In genomic region chr11:92383430-92383829, GRCh38 we compare ENCODE assay signal across 14 cellular contexts.
A peak's percentile ranks its signal among the peaks of the same experiment; 100 is the strongest.
DNase-seq lines count a peak whose midpoint lies in the region; ATAC-seq and TF ChIP-seq lines count a peak whose summit lies in the region.
"Had no signal": no experiment of that assay in that cellular context is flagged by ENCODE, and none has a peak within 500 bp of the region (broad histone marks: within the 10 kb centered on the region; RNA-seq: fewer than 3 reads in every experiment).

No MANE protein-coding gene starts in this region.

- H3K79me2 ChIP-seq in mesendoderm (ENCODE audit: control insufficient read depth, insufficient read depth, low read length), result peaks cover 5% of the 10 kb centered on the region

- H4K5ac ChIP-seq in mesendoderm (ENCODE audit: low read length), result no peak overlapping the region

- no CpG with 5 or more reads among the region's 1 CpG for WGBS in mesendoderm (ENCODE audit: extremely low coverage, insufficient coverage, low lambda C conversion rate)

- H4K8ac ChIP-seq in mesendoderm (ENCODE audit: low read depth, low read length), result no peak overlapping the region

- H3K4me3 ChIP-seq in cardiac fibroblast (replicated peaks in 1 of 2; ENCODE audit: low read depth in 2 of 2, low read length in 2 of 2) (no peak overlapping the region), mesendoderm (ENCODE audit: low read length) (no peak overlapping the region)
- H3K4me3 ChIP-seq: heart left ventricle had no signal

- H2BK120ac ChIP-seq in mesendoderm (ENCODE audit: low read depth, low read length), result no peak overlapping the region

- no peak overlapping the region for H3K4me2 ChIP-seq in mesendoderm (ENCODE audit: low read length)

- intact Hi-C loops in posterior cingulate gyrus (cut with DNase I), result no loop called here

- H3K79me1 ChIP-seq in mesendoderm (ENCODE audit: low read length), result peaks cover 5% of the 10 kb centered on the region

- H2AK5ac ChIP-seq in mesendoderm (ENCODE audit: low read length), result no peak overlapping the region

- no peak overlapping the region for H3K4ac ChIP-seq in mesendoderm (ENCODE audit: low read depth, low read length)

- no peak overlapping the region for H3K9ac ChIP-seq in mesendoderm (ENCODE audit: low read length)

- no peak overlapping the region for H2BK5ac ChIP-seq in mesendoderm (ENCODE audit: low read length)

- no peak overlapping the region for H2BK15ac ChIP-seq in mesendoderm (replicated peaks; ENCODE audit: low read depth)

- peak; percentile 44 for DNase-seq in Caki2 (ENCODE audit: low read depth)
- peak; percentile 66 for DNase-seq in NCI-H226
- peak; percentile 15 to 52 for DNase-seq in cardiac fibroblast (ENCODE audit: low read depth in 2 of 2)
- peak; percentile 84 for DNase-seq in mesendoderm
- no peak for DNase-seq in posterior cingulate gyrus
- no peak for DNase-seq in activated naive CD4-positive, alpha-beta T cell treated with Interleukin-2 at 50 U/mL for 16 hours
- DNase-seq: activated CD4-positive, alpha-beta memory T cell treated with anti-CD3 and anti-CD28 coated beads for 36 hours; heart left ventricle; Kasumi-1; NCI-H2171; stimulated activated CD4-positive, alpha-beta T cell treated with anti-CD3 and anti-CD28 coated beads, Interleukin-2, amount 100 ng/mL, for 48 hours had no signal

- no peak overlapping the region for H3K56ac ChIP-seq in mesendoderm (ENCODE audit: low read length)

- no peaks in the 10 kb centered on the region for H3K36me3 ChIP-seq in mesendoderm (ENCODE audit: control insufficient read depth, insufficient read depth, low read length)
- H3K36me3 ChIP-seq: heart left ventricle had no signal

- H3K23ac ChIP-seq in mesendoderm (ENCODE audit: low read length), result no peak overlapping the region

- H3K4me1 ChIP-seq in mesendoderm (ENCODE audit: control insufficient read depth, low read depth, low read length), result peaks cover 7% of the 10 kb centered on the region

- TF ChIP-seq CTCF in cardiac fibroblast (IDR thresholded peaks at IDR 0.05; ENCODE audit: low read depth, low read length), result no peak

- no peak overlapping the region for H3K27ac ChIP-seq in mesendoderm (ENCODE audit: low read depth, low read length)
- H3K27ac ChIP-seq: heart left ventricle had no signal

- no peak for ATAC-seq in HG02970 (IDR thresholded peaks at IDR 0.05; ENCODE audit: low FRiP score, unreplicated experiment)
- no peak for ATAC-seq in GM18861 (IDR thresholded peaks at IDR 0.05; ENCODE audit: unreplicated experiment)
- ATAC-seq: heart left ventricle; stimulated activated memory B cell treated with anti-CD40 and anti-IgM and Interleukin-4, amounts not matched to agents 10 μg/mL and 1 μg/mL and 100 μg/mL, for 72 hours had no signal

- H3K27me3 ChIP-seq in mesendoderm (ENCODE audit: insufficient read depth, low read length, poor library complexity), result no peaks in the 10 kb centered on the region
- H3K27me3 ChIP-seq: heart left ventricle had no signal

- no peak overlapping the region for H3K18ac ChIP-seq in mesendoderm (ENCODE audit: low read length)

- in situ Hi-C loops in Caki2 (cut with HindIII; ENCODE audit: low pct_unique_long_range_greater_than_20kb, low sequenced_read_pairs), result no loop called here

Comparison
In these comparisons a context has a peak if more than half of its experiments do, and no peak if none do; other contexts are left out.
1. DNase-seq: peak in Caki2 (single experiment), NCI-H226 (single experiment), cardiac fibroblast (2 of 2) and mesendoderm (single experiment); none in posterior cingulate gyrus (0 of 10) and activated naive CD4-positive, alpha-beta T cell treated with Interleukin-2 at 50 U/mL for 16 hours (single experiment).